8 cellular contexts compared by ENCODE assay signal in the genomic region with DNA sequence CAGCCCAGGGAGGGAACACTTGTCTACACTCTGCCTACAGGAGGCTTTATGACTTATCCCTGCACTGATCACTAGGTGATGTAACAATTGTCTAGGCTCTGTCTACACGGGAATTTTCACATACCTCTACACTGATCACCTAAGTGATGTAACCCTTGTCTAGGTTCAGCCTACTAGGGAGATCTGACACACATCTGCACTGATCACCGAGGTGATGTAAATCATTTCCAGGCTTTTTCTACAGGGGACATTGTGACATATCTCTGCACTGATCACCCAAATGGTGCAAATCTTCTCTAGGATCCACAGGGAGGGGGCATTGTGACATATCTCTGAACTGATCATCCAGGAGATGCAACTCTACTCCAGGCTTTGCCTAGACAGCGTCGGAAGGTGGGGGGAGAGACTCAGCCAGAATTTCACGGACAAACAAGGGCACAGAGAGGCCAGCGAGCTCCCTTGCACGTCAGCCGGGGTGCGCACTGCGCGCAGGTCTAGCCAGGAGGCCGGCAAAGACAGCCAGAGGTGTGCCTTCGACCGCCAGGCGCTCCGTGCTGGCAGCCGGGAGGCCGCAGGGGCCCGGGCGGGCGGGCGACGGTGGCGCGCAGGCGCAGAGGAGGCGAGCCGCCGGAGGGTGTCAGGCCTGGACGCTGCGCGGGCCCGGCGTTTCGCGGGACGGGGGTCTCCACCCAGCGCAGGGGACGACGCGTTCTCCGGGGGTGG. TPM values are rescaled to one million over a fixed set of nuclear protein-coding genes. Genes with fewer than 3 reads are reported as not detected.
DNase-seq lines count a peak whose midpoint lies in the region; ATAC-seq and TF ChIP-seq lines count a peak whose summit lies in the region.

No MANE protein-coding gene starts in this region.

- H3K27ac ChIP-seq in OCI-LY3 (ENCODE audit: low read length) (no peak overlapping the region), hepatocyte (peak overlapping the region; percentile 94), skeletal muscle tissue (ENCODE audit: low read depth, low read length) (no peak overlapping the region)

- H3K36me3 Mint-ChIP-seq in activated naive CD8-positive, alpha-beta T cell treated with anti-CD3 and anti-CD28 coated beads, Interleukin-2, amount 50 U/mL, for 24 hours (ENCODE audit: low read depth) = peaks cover 3% of the 10 kb centered on the region

- H3K4me3 ChIP-seq in GM12865 (ENCODE audit: low read depth, low read length) = peak overlapping the region; percentile 60
- H3K4me3 ChIP-seq in OCI-LY3 (ENCODE audit: low read length) = peak overlapping the region; percentile 68
- H3K4me3 ChIP-seq in hepatocyte = peak overlapping the region; percentile 13
- H3K4me3 ChIP-seq in skeletal muscle tissue (ENCODE audit: low read length in 3 of 3) = peak overlapping the region; percentile 32 to 66 (median 57)

- H3K9me3 Mint-ChIP-seq in activated naive CD8-positive, alpha-beta T cell treated with anti-CD3 and anti-CD28 coated beads, Interleukin-2, amount 50 U/mL, for 24 hours = peaks cover 24% of the 10 kb centered on the region

- H3K27me3 Mint-ChIP-seq in activated naive CD8-positive, alpha-beta T cell treated with anti-CD3 and anti-CD28 coated beads, Interleukin-2, amount 50 U/mL, for 24 hours = peaks cover 3% of the 10 kb centered on the region

- H3K9ac ChIP-seq in OCI-LY3 (ENCODE audit: low read length) (peak overlapping the region; percentile 35; the same call in 1 of the 2 replicates), skeletal muscle tissue (ENCODE audit: low read depth in 1 of 3, low read length in 3 of 3) (peak overlapping the region in 2 of 3 donors; percentile 16 to 47)

- H3K4me2 ChIP-seq in OCI-LY3 (ENCODE audit: low read length) (peak overlapping the region; percentile 73), hepatocyte (peak overlapping the region; percentile 67)

- peaks cover 12% of the 10 kb centered on the region for H3K4me1 Mint-ChIP-seq in activated naive CD8-positive, alpha-beta T cell treated with anti-CD3 and anti-CD28 coated beads, Interleukin-2, amount 50 U/mL, for 24 hours

- H4K20me1 ChIP-seq in OCI-LY3 (ENCODE audit: insufficient read depth, low read length) = no peaks in the 10 kb centered on the region
- H4K20me1 ChIP-seq in hepatocyte (ENCODE audit: insufficient read depth, poor library complexity, severe bottlenecking) = no peaks in the 10 kb centered on the region

- peak overlapping the region; percentile 85 for H3K27ac Mint-ChIP-seq in activated naive CD8-positive, alpha-beta T cell treated with anti-CD3 and anti-CD28 coated beads, Interleukin-2, amount 50 U/mL, for 24 hours

- H3K9me3 ChIP-seq in OCI-LY3 (ENCODE audit: insufficient read depth, low read length) (no peaks in the 10 kb centered on the region), hepatocyte (ENCODE audit: low read depth) (no peaks in the 10 kb centered on the region), skeletal muscle tissue (ENCODE audit: control insufficient read depth in 3 of 3, low read length in 3 of 3) (no peaks in the 10 kb centered on the region)

- ATAC-seq in activated naive CD8-positive, alpha-beta T cell treated with anti-CD3 and anti-CD28 coated beads, Interleukin-2, amount 50 U/mL, for 24 hours = peak; percentile 23
- ATAC-seq in HG02870 (IDR thresholded peaks at IDR 0.05; ENCODE audit: unreplicated experiment) = no peak

- TF ChIP-seq CTCF in GM12865 (IDR thresholded peaks at IDR 0.05; ENCODE audit: insufficient read depth, low read depth, low read length, missing control alignments) = no peak
- TF ChIP-seq CTCF in OCI-LY3 (IDR thresholded peaks at IDR 0.05; ENCODE audit: low read depth, low read length) = no peak
- TF ChIP-seq CTCF in hepatocyte (IDR thresholded peaks at IDR 0.05; ENCODE audit: poor library complexity) = no peak

- no peaks in the 10 kb centered on the region for H3K36me3 ChIP-seq in OCI-LY3 (replicated peaks; ENCODE audit: low read depth, low read length)
- no peaks in the 10 kb centered on the region for H3K36me3 ChIP-seq in hepatocyte (replicated peaks; ENCODE audit: insufficient read depth, low read depth)
- no peaks in the 10 kb centered on the region for H3K36me3 ChIP-seq in skeletal muscle tissue (ENCODE audit: control insufficient read depth in 3 of 3, insufficient read depth in 3 of 3, low read length in 3 of 3)

- DNase-seq in GM12865 (ENCODE audit: low read depth) (peak; percentile 84), hepatocyte (ENCODE audit: low spot score) (peak; percentile 85), anterior cingulate cortex (lab: John Stamatoyannopoulos, UW) (no peak), GDM1 (lab: John Stamatoyannopoulos, UW) (no peak)
- peak; percentile 75 for DNase-seq in activated naive CD8-positive, alpha-beta T cell treated with anti-CD3 and anti-CD28 coated beads, Interleukin-2, amount 50 U/mL, for 24 hours

- H3K4me1 ChIP-seq in OCI-LY3 (ENCODE audit: low read length) = peaks cover 5% of the 10 kb centered on the region
- no peaks in the 10 kb centered on the region for H3K4me1 ChIP-seq in hepatocyte (ENCODE audit: insufficient read depth)
- peaks cover 3 to 4% (median 3%) of the 10 kb centered on the region in 3 donors for H3K4me1 ChIP-seq in skeletal muscle tissue (ENCODE audit: control insufficient read depth in 3 of 3, insufficient read depth in 3 of 3, low read length in 3 of 3)

- H3K27me3 ChIP-seq in OCI-LY3 (ENCODE audit: low read depth, low read length) (no peaks in the 10 kb centered on the region), hepatocyte (no peaks in the 10 kb centered on the region), skeletal muscle tissue (ENCODE audit: control insufficient read depth in 3 of 3, insufficient read depth in 3 of 3, low read length in 3 of 3) (peaks cover 0 to 3% (median 0%) of the 10 kb centered on the region in 3 donors)

- 46% methylated on average over 42 of the region's 42 CpGs for WGBS in hepatocyte (ENCODE audit: low lambda C conversion rate, missing lambda C conversion rate)

- peak overlapping the region; percentile 72 for H3K4me3 Mint-ChIP-seq in activated naive CD8-positive, alpha-beta T cell treated with anti-CD3 and anti-CD28 coated beads, Interleukin-2, amount 50 U/mL, for 24 hours

- H2AFZ ChIP-seq in OCI-LY3 (ENCODE audit: low read depth, low read length) (peak overlapping the region; percentile 52; the same call in 1 of the 2 replicates), hepatocyte (peak overlapping the region; percentile 36)

- H3K9me2 ChIP-seq in hepatocyte (replicated peaks; ENCODE audit: insufficient read depth) = no peaks in the 10 kb centered on the region

- H3K79me2 ChIP-seq in OCI-LY3 (ENCODE audit: low read length) (no peaks in the 10 kb centered on the region), hepatocyte (no peaks in the 10 kb centered on the region)

RNA-seq across cellular contexts. Expression of a gene that starts 46.9 kb away (rescaled TPM):
- total RNA-seq in hepatocyte (30.3 and 37.5 TPM in 2 replicates), skeletal muscle tissue (29.7 TPM)
- 47.5 and 51.3 TPM in 2 replicates for polyA plus RNA-seq in hepatocyte

Comparison
In these comparisons a context has a peak if more than half of its experiments do, and no peak if none do; other contexts are left out.
1. DNase-seq: peak in GM12865 (single experiment), activated naive CD8-positive, alpha-beta T cell treated with anti-CD3 and anti-CD28 coated beads, Interleukin-2, amount 50 U/mL, for 24 hours (single experiment) and hepatocyte (single experiment); none in anterior cingulate cortex (0 of 58) and GDM1 (single experiment).
2. H3K4me3 ChIP-seq: peak in every context shown above with its lines; median percentile 68 in OCI-LY3; 60 in GM12865; 57 in skeletal muscle tissue; 13 in hepatocyte.